9 cellular contexts compared by ENCODE assay signal in genomic region chr16:10982430-10983174, GRCh38. TPM values are rescaled to one million over a fixed set of nuclear protein-coding genes. Genes with fewer than 3 reads are reported as not detected.
A peak's percentile ranks its signal among the peaks of the same experiment; 100 is the strongest.
DNase-seq lines count a peak whose midpoint lies in the region; ATAC-seq lines count a peak whose summit lies in the region.
"Had no signal": no experiment of that assay in that cellular context is flagged by ENCODE, and none has a peak within 500 bp of the region (broad histone marks: within the 10 kb centered on the region; RNA-seq: fewer than 3 reads in every experiment).

No MANE protein-coding gene starts in this region.

- H3K27ac Mint-ChIP-seq in activated naive CD8-positive, alpha-beta T cell treated with anti-CD3 and anti-CD28 coated beads, Interleukin-2, amount 10 ng/mL, durations not matched to agents 7 days and 5 days, result peak overlapping the region; percentile 54
- H3K27ac Mint-ChIP-seq in activated naive CD8-positive, alpha-beta T cell treated with anti-CD3 and anti-CD28 coated beads for 36 hours, result no peak overlapping the region

- peak overlapping the region; percentile 22 for H3K9ac ChIP-seq in adipocyte (ENCODE audit: low read length)

- POLR2A ChIA-PET in activated naive CD8-positive, alpha-beta T cell treated with anti-CD3 and anti-CD28 coated beads, Interleukin-2, amount 10 ng/mL, durations not matched to agents 7 days and 5 days (lab: Charles Lee), result interaction anchor here (3.1 to 3.5 kb wide), 2 partner anchors 270 to 273 kb away, joined by 13 to 23 read pairs; partner anchors contain the start of gene SOCS1

- H3K27me3 Mint-ChIP-seq in activated naive CD8-positive, alpha-beta T cell treated with anti-CD3 and anti-CD28 coated beads, Interleukin-2, amount 10 ng/mL, durations not matched to agents 7 days and 5 days, result no peaks in the 10 kb centered on the region
- H3K27me3 Mint-ChIP-seq in activated naive CD8-positive, alpha-beta T cell treated with anti-CD3 and anti-CD28 coated beads for 36 hours, result no peaks in the 10 kb centered on the region

- peaks cover 27% of the 10 kb centered on the region for H3K36me3 Mint-ChIP-seq in activated naive CD8-positive, alpha-beta T cell treated with anti-CD3 and anti-CD28 coated beads, Interleukin-2, amount 10 ng/mL, durations not matched to agents 7 days and 5 days
- peaks cover 12% of the 10 kb centered on the region for H3K36me3 Mint-ChIP-seq in activated naive CD8-positive, alpha-beta T cell treated with anti-CD3 and anti-CD28 coated beads for 36 hours

- WGBS in thymus, result 95% methylated on average over 16 of the region's 16 CpGs

- ATAC-seq in activated naive CD8-positive, alpha-beta T cell treated with anti-CD3 and anti-CD28 coated beads, Interleukin-2, amount 10 ng/mL, durations not matched to agents 7 days and 5 days (ENCODE audit: low read depth), result no peak
- ATAC-seq in HG02973 (IDR thresholded peaks at IDR 0.05; ENCODE audit: unreplicated experiment), result peak; percentile 58
- no peak for ATAC-seq in GM19328 (IDR thresholded peaks at IDR 0.05; ENCODE audit: unreplicated experiment)
- ATAC-seq in GM21381 (IDR thresholded peaks at IDR 0.05; ENCODE audit: unreplicated experiment), result no peak

- H3K4me1 ChIP-seq in adipocyte (ENCODE audit: control insufficient read depth, insufficient read depth, low read length) (peaks cover 26% of the 10 kb centered on the region), thymus (ENCODE audit: control insufficient read depth, insufficient read depth, low read length) (peaks cover 24% of the 10 kb centered on the region)

- H3K27me3 ChIP-seq in adipocyte (replicated peaks; ENCODE audit: control insufficient read depth, insufficient read depth, low read length) (no peaks in the 10 kb centered on the region), thymus (ENCODE audit: control insufficient read depth, insufficient read depth) (no peaks in the 10 kb centered on the region)
- H3K27me3 ChIP-seq: uterus had no signal

- peaks cover 59% of the 10 kb centered on the region for H3K4me1 Mint-ChIP-seq in activated naive CD8-positive, alpha-beta T cell treated with anti-CD3 and anti-CD28 coated beads, Interleukin-2, amount 10 ng/mL, durations not matched to agents 7 days and 5 days
- H3K4me1 Mint-ChIP-seq in activated naive CD8-positive, alpha-beta T cell treated with anti-CD3 and anti-CD28 coated beads for 36 hours, result peaks cover 12% of the 10 kb centered on the region

- H3K9me3 ChIP-seq in adipocyte (ENCODE audit: control insufficient read depth, low read length), result no peaks in the 10 kb centered on the region
- H3K9me3 ChIP-seq in thymus (ENCODE audit: control insufficient read depth), result no peaks in the 10 kb centered on the region
- H3K9me3 ChIP-seq: uterus had no signal

- H3K9me3 Mint-ChIP-seq in activated naive CD8-positive, alpha-beta T cell treated with anti-CD3 and anti-CD28 coated beads, Interleukin-2, amount 10 ng/mL, durations not matched to agents 7 days and 5 days, result no peaks in the 10 kb centered on the region
- H3K9me3 Mint-ChIP-seq in activated naive CD8-positive, alpha-beta T cell treated with anti-CD3 and anti-CD28 coated beads for 36 hours, result no peaks in the 10 kb centered on the region

- H3K4me3 ChIP-seq in adipocyte (ENCODE audit: low read length) (peak overlapping the region; percentile 6), thymus (ENCODE audit: low read length) (no peak overlapping the region)
- H3K4me3 ChIP-seq: uterus had no signal

- peaks cover 14% of the 10 kb centered on the region for H3K36me3 ChIP-seq in adipocyte (ENCODE audit: control insufficient read depth, insufficient read depth, low read length, severe bottlenecking)
- peaks cover 36% of the 10 kb centered on the region for H3K36me3 ChIP-seq in thymus (ENCODE audit: control insufficient read depth, insufficient read depth)
- H3K36me3 ChIP-seq: uterus had no signal

- peak overlapping the region; percentile 42 for H3K27ac ChIP-seq in thymus (ENCODE audit: low read depth)
- H3K27ac ChIP-seq: uterus had no signal

- no peak for DNase-seq in activated naive CD8-positive, alpha-beta T cell treated with anti-CD3 and anti-CD28 coated beads, Interleukin-2, amount 10 ng/mL, durations not matched to agents 7 days and 5 days
- no peak for DNase-seq in activated naive CD8-positive, alpha-beta T cell treated with anti-CD3 and anti-CD28 coated beads for 36 hours
- DNase-seq in adipocyte (ENCODE audit: low read depth) (peak; percentile 54), GOT3 (lab: John Stamatoyannopoulos, UW) (no peak)
- DNase-seq: uterus had no signal

- no peak overlapping the region for H3K4me3 Mint-ChIP-seq in activated naive CD8-positive, alpha-beta T cell treated with anti-CD3 and anti-CD28 coated beads, Interleukin-2, amount 10 ng/mL, durations not matched to agents 7 days and 5 days
- H3K4me3 Mint-ChIP-seq in activated naive CD8-positive, alpha-beta T cell treated with anti-CD3 and anti-CD28 coated beads for 36 hours, result no peak overlapping the region

RNA-seq across cellular contexts. Expression of gene CLEC16A, which starts 38.2 kb away (rescaled TPM):
- 10 to 100 TPM; 31.1 to 34.1 TPM for total RNA-seq in activated naive CD8-positive, alpha-beta T cell treated with anti-CD3 and anti-CD28 coated beads, Interleukin-2, amount 10 ng/mL, durations not matched to agents 7 days and 5 days
- 10 to 100 TPM; 20.4 to 21.3 TPM for total RNA-seq in activated naive CD8-positive, alpha-beta T cell treated with anti-CD3 and anti-CD28 coated beads for 36 hours
- 18.8 TPM for polyA plus RNA-seq in thymus

RNA-seq across cellular contexts. Expression of gene DEXI, which starts 40.3 kb away (rescaled TPM):
- total RNA-seq in activated naive CD8-positive, alpha-beta T cell treated with anti-CD3 and anti-CD28 coated beads, Interleukin-2, amount 10 ng/mL, durations not matched to agents 7 days and 5 days, result 10 to 100 TPM; 31.4 to 32.3 TPM
- total RNA-seq in activated naive CD8-positive, alpha-beta T cell treated with anti-CD3 and anti-CD28 coated beads for 36 hours, result 10 to 100 TPM; 25.5 to 26.2 TPM
- 22.5 TPM for polyA plus RNA-seq in thymus
